8 cellular contexts compared by ENCODE assay signal in the genomic region with DNA sequence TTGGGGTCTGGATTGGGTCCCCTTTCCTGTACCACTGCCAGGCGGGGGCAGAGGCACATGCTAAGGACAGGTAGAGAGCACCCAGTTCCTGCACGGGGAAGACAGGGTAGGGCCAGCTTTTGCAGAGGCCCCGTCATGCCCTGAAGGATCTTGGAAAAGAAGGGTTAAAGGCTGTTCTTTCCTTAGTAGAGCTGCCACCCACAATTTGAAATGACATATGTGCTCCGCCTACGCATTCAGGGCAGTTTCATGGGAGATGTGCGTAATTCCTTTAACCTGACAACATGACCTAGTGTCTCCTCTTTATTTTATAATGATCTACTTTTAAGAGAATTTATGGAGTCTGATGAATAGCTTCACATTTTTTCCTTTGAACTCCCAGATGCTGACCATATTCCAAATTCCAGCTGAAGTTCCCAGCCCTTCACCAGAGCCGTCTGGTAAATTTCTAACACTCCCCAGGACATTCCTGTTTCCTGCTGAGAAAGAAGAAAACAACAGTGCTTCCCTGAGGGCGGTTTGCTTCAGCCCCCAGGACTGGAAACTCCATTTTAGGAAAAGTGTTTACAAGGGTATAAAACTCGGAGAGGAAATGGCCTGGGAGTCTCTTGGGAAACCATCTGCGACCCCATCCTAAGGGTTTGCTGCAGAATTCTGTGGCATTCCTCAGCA. TPM values are rescaled to one million over a fixed set of nuclear protein-coding genes. Genes with fewer than 3 reads are reported as not detected.
DNase-seq lines count a peak whose midpoint lies in the region; ATAC-seq and TF ChIP-seq lines count a peak whose summit lies in the region.

No MANE protein-coding gene starts in this region.

- H3K27ac Mint-ChIP-seq in HFFc6 = peak overlapping the region; percentile 97

- H3K27me3 Mint-ChIP-seq in HFFc6 (ENCODE audit: insufficient read depth) = peaks cover 4% of the 10 kb centered on the region

- TF ChIP-seq CTCF in HFFc6 (IDR thresholded peaks at IDR 0.05) (no peak), stomach (IDR thresholded peaks at IDR 0.05) (no peak), BE2C (IDR thresholded peaks at IDR 0.05; ENCODE audit: low read depth, low read length) (no peak)

- H3K9me3 Mint-ChIP-seq in HFFc6 = peaks cover 7% of the 10 kb centered on the region

- peak overlapping the region; percentile 47 for H3K27ac ChIP-seq in cingulate gyrus (ENCODE audit: low read depth, low read length)
- H3K27ac ChIP-seq in stomach = peak overlapping the region in 4 of 5 donors; percentile 45 to 82 (median 59)

- peaks cover 14% of the 10 kb centered on the region for H3K36me3 Mint-ChIP-seq in HFFc6 (ENCODE audit: low read depth)

- H3K9me3 ChIP-seq in stomach (peaks cover 0 to 3% (median 0%) of the 10 kb centered on the region in 4 donors), BE2C (peaks cover 3% of the 10 kb centered on the region; the same call in 1 of the 2 replicates)

- peaks cover 28% of the 10 kb centered on the region for H3K4me1 Mint-ChIP-seq in HFFc6 (ENCODE audit: low read depth)

- ATAC-seq in GM18867 (IDR thresholded peaks at IDR 0.05; ENCODE audit: unreplicated experiment) (no peak), HG02798 (IDR thresholded peaks at IDR 0.05; ENCODE audit: poor library complexity, unreplicated experiment) (no peak)

- peaks cover 0 to 6% (median 3%) of the 10 kb centered on the region in 4 donors for H3K4me1 ChIP-seq in stomach
- no peaks in the 10 kb centered on the region for H3K4me1 ChIP-seq in BE2C

- no peak overlapping the region for H3K4me3 ChIP-seq in stomach
- H3K4me3 ChIP-seq in BE2C (ENCODE audit: low read depth, low read length) = no peak overlapping the region

- H3K4me3 Mint-ChIP-seq in HFFc6 = peak overlapping the region; percentile 74

- H3K36me3 ChIP-seq in stomach = no peaks in the 10 kb centered on the region
- no peaks in the 10 kb centered on the region for H3K36me3 ChIP-seq in BE2C

- DNase-seq in HFFc6 (peak; percentile 92), kidney tubule cell (ENCODE audit: low spot score) (peak; percentile 84), stomach (no peak), BE2C (no peak), NCI-H446 (lab: John Stamatoyannopoulos, UW) (no peak)

- intact Hi-C loops in stomach (cut with DNase I; ENCODE audit: low total_unique reads) = no loop called here

- no peak for TF ChIP-seq POLR2A in stomach (IDR thresholded peaks at IDR 0.05)

- no peak for TF ChIP-seq EP300 in stomach (IDR thresholded peaks at IDR 0.05)

- WGBS in stomach, 5 donors = 51 to 76% (median 69%) methylated on average over 10 of the region's 10 CpGs

- no peaks in the 10 kb centered on the region for H3K27me3 ChIP-seq in stomach
- H3K27me3 ChIP-seq in BE2C = no peaks in the 10 kb centered on the region

RNA-seq across cellular contexts. Expression of a gene that starts 58.9 kb away (rescaled TPM):
- total RNA-seq in HFFc6 (2021; fragmentation: NEBNext Ultra II Directional; extraction: Animal tissue kit (Norgen Biotek cat#: 25700)) = 10 to 100 TPM in 3 of 6 experiments, 1 to 10 TPM in 3; 6.0 to 11.7 (median 9.2) TPM
- total RNA-seq in stomach = 100 to 1,000 TPM in 1 of 5 donors, 10 to 100 TPM in 4; 25.3 to 292 (median 27.2) TPM
- polyA plus RNA-seq in stomach = 10 to 100 TPM in 1 of 3 donors, 1 to 10 TPM in 2; 7.3 to 24.8 (median 9.2) TPM
- 54.2 TPM for polyA plus RNA-seq in BE2C (2012; ENCODE audit: insufficient read depth, insufficient read length, low read depth)

Comparison
In these comparisons a context has a peak if more than half of its experiments do, and no peak if none do; other contexts are left out.
1. DNase-seq: peak in HFFc6 (single experiment) and kidney tubule cell (single experiment); none in stomach (single experiment), BE2C (single experiment) and NCI-H446 (0 of 2).